Comparison of ENCODE assay signal across 24 cellular contexts in genomic region chr20:54047048-54047447, GRCh38.
"Had no signal": no experiment of that assay in that cellular context is flagged by ENCODE, and none has a peak within 500 bp of the region (broad histone marks: within the 10 kb centered on the region; RNA-seq: fewer than 3 reads in every experiment).

No MANE protein-coding gene starts in this region.

- H3K27ac Mint-ChIP-seq: nephron progenitor cell; progenitor cell of endocrine pancreas; stimulated activated naive CD8-positive, alpha-beta T cell treated with anti-CD3 and anti-CD28 coated beads, Interleukin-15, Interleukin-2, amounts not matched to agents 100 ng/mL and 50 ng/mL, for 24 hours had no signal

- H3K9me3 Mint-ChIP-seq: neural crest cell; stimulated activated effector memory CD8-positive, alpha-beta T cell treated with anti-CD3 and anti-CD28 coated beads, Interleukin-12 subunit alpha, Interleukin-12 subunit beta, amount 100 ng/mL, for 72 hours; stimulated activated naive CD8-positive, alpha-beta T cell treated with anti-CD3 and anti-CD28 coated beads, Interleukin-15, Interleukin-2, amounts not matched to agents 100 ng/mL and 50 ng/mL, for 24 hours had no signal

- H3K36me3 Mint-ChIP-seq: natural killer cell treated with Interleukin-12 subunit alpha and Interleukin-12 subunit beta and Interleukin-15 and Interleukin-18, amount 100 ng/mL, for 72 hours; stimulated activated effector memory CD8-positive, alpha-beta T cell treated with anti-CD3 and anti-CD28 coated beads, Interleukin-12 subunit alpha, Interleukin-12 subunit beta, amount 100 ng/mL, for 72 hours had no signal

- ATAC-seq: naive thymus-derived CD8-positive, alpha-beta T cell; psoas muscle; right cardiac atrium; right lobe of liver; stimulated activated effector memory CD8-positive, alpha-beta T cell treated with anti-CD3 and anti-CD28 coated beads, Interleukin-12 subunit alpha, Interleukin-12 subunit beta, amount 100 ng/mL, for 72 hours had no signal

- H3K27me3 Mint-ChIP-seq: progenitor cell of endocrine pancreas; stimulated activated naive CD8-positive, alpha-beta T cell treated with anti-CD3 and anti-CD28 coated beads, Interleukin-15, Interleukin-2, amounts not matched to agents 100 ng/mL and 50 ng/mL, for 24 hours had no signal

- H3K4me3 Mint-ChIP-seq: naive thymus-derived CD8-positive, alpha-beta T cell; natural killer cell treated with Interleukin-12 subunit alpha and Interleukin-12 subunit beta and Interleukin-15 and Interleukin-18, amount 100 ng/mL, for 72 hours; nephron progenitor cell; neural crest cell; stimulated activated effector memory CD8-positive, alpha-beta T cell treated with anti-CD3 and anti-CD28 coated beads, Interleukin-12 subunit alpha, Interleukin-12 subunit beta, amount 100 ng/mL, for 72 hours; stimulated activated naive CD8-positive, alpha-beta T cell treated with anti-CD3 and anti-CD28 coated beads, Interleukin-15, Interleukin-2, amounts not matched to agents 100 ng/mL and 50 ng/mL, for 24 hours had no signal

- H3K4me1 Mint-ChIP-seq: neural crest cell had no signal

- DNase-seq: naive thymus-derived CD8-positive, alpha-beta T cell; nephron progenitor cell; occipital lobe; ovary; posterior cingulate gyrus; psoas muscle; right cardiac atrium; right lobe of liver; sigmoid colon; small intestine; stimulated activated CD4-positive, alpha-beta T cell treated with anti-CD3 and anti-CD28 coated beads, Interleukin-15, amount 100 ng/mL, for 24 hours; stimulated activated CD4-positive, alpha-beta T cell treated with anti-CD3 and anti-CD28 coated beads, Interleukin-2, amount 100 ng/mL, for 24 hours; stimulated activated CD4-positive, alpha-beta T cell treated with anti-CD3 and anti-CD28 coated beads, Interleukin-2, amount 100 ng/mL, for 48 hours; stimulated activated CD4-positive, alpha-beta T cell treated with anti-CD3 and anti-CD28 coated beads, Interleukin-4, amount 100 ng/mL, for 24 hours; stimulated activated naive CD4-positive, alpha-beta T cell treated with Interleukin-2 at 50 U/mL for 16 hours; stomach; thyroid gland; trophoblast cell; upper lobe of left lung had no signal
